14 cellular contexts compared by ENCODE assay signal in genomic region chr7:5541087-5541992, GRCh38. TPM values are rescaled to one million over a fixed set of nuclear protein-coding genes. Genes with fewer than 3 reads are reported as not detected.
DNase-seq lines count a peak whose midpoint lies in the region; ATAC-seq, FAIRE-seq and TF ChIP-seq lines count a peak whose summit lies in the region.
"Had no signal": no experiment of that assay in that cellular context is flagged by ENCODE, and none has a peak within 500 bp of the region (broad histone marks: within the 10 kb centered on the region; RNA-seq: fewer than 3 reads in every experiment).

No MANE protein-coding gene starts in this region.

- POLR2A ChIA-PET in PC-3 (lab: Charles Lee; ENCODE audit: unreplicated experiment), result no interaction called here

- H3K9me3 ChIP-seq in astrocyte (ENCODE audit: insufficient read depth, low read depth, low read length), result no peaks in the 10 kb centered on the region
- H3K9me3 ChIP-seq in PC-3 (ENCODE audit: low read length), result no peaks in the 10 kb centered on the region
- H3K9me3 ChIP-seq: testis had no signal

- ATAC-seq in GM19397 (IDR thresholded peaks at IDR 0.05; ENCODE audit: unreplicated experiment) (peak; percentile 59), HG02981 (IDR thresholded peaks at IDR 0.05; ENCODE audit: unreplicated experiment) (peak; percentile 55), PC-3 (no peak)

- no peaks in the 10 kb centered on the region for H3K36me3 Mint-ChIP-seq in astrocyte (ENCODE audit: low read depth, unreplicated experiment)
- no peaks in the 10 kb centered on the region for H3K36me3 Mint-ChIP-seq in activated T-cell treated with anti-CD3 and anti-CD28 coated beads, Interleukin-2, amount 50 U/mL, for 24 hours (ENCODE audit: low read depth)
- H3K36me3 Mint-ChIP-seq in activated T-helper 1 cell treated with anti-CD3 and anti-CD28 coated beads, Interleukin-12 subunit alpha, Interleukin-12 subunit beta, Interleukin-2, Interleukin-4 antibody, amounts not matched to agents 30 ng/mL and 10 ng/mL and 1 ng/mL, durations not matched to agents 14 hours and 24 hours and 36 hours (ENCODE audit: low read depth), result no peaks in the 10 kb centered on the region

- no peaks in the 10 kb centered on the region for H3K4me1 Mint-ChIP-seq in astrocyte (ENCODE audit: low read depth, unreplicated experiment)
- H3K4me1 Mint-ChIP-seq in activated T-cell treated with anti-CD3 and anti-CD28 coated beads, Interleukin-2, amount 50 U/mL, for 24 hours (ENCODE audit: low read depth), result peaks cover 17% of the 10 kb centered on the region
- peaks cover 7% of the 10 kb centered on the region for H3K4me1 Mint-ChIP-seq in activated T-helper 1 cell treated with anti-CD3 and anti-CD28 coated beads, Interleukin-12 subunit alpha, Interleukin-12 subunit beta, Interleukin-2, Interleukin-4 antibody, amounts not matched to agents 30 ng/mL and 10 ng/mL and 1 ng/mL, durations not matched to agents 14 hours and 24 hours and 36 hours (ENCODE audit: low read depth)

- no peaks in the 10 kb centered on the region for H3K9me2 ChIP-seq in PC-3 (replicated peaks; ENCODE audit: low read length)

- H3K4me3 ChIP-seq in GM12865 (ENCODE audit: low read depth, low read length), result peak overlapping the region; percentile 33
- H3K4me3 ChIP-seq in astrocyte (ENCODE audit: insufficient read depth, low read depth, low read length), result no peak overlapping the region
- H3K4me3 ChIP-seq in PC-3 (ENCODE audit: low read length), result no peak overlapping the region
- H3K4me3 ChIP-seq: testis had no signal

- DNase-seq in GM12865 (ENCODE audit: low read depth), result peak; percentile 84
- DNase-seq in astrocyte (ENCODE audit: low read depth), result no peak
- no peak for DNase-seq in activated T-cell treated with anti-CD3 and anti-CD28 coated beads, Interleukin-2, amount 50 U/mL, for 24 hours
- DNase-seq in DMS53 treated with DMSO at 0.1 percent for 48 hours (lab: John Stamatoyannopoulos, UW; ENCODE audit: unreplicated experiment), result no peak
- DNase-seq in PC-3, result no peak
- DNase-seq in activated T-helper 1 cell treated with anti-CD3 and anti-CD28 coated beads, Interleukin-12 subunit alpha, Interleukin-12 subunit beta, Interleukin-2, Interleukin-4 antibody, amounts not matched to agents 30 ng/mL and 10 ng/mL and 1 ng/mL, durations not matched to agents 14 hours and 24 hours and 36 hours (ENCODE audit: low spot score), result no peak
- DNase-seq: activated T-cell treated with anti-CD3 and anti-CD28 coated beads, Interleukin-2, amount 50 U/mL, for 72 hours; NCI-H510A; T-helper 9 cell; testis had no signal

- H3K36me3 ChIP-seq in astrocyte (ENCODE audit: insufficient read depth, low read length), result no peaks in the 10 kb centered on the region
- no peaks in the 10 kb centered on the region for H3K36me3 ChIP-seq in PC-3 (ENCODE audit: low read depth, low read length)

- no peaks in the 10 kb centered on the region for H3F3A ChIP-seq in PC-3 (ENCODE audit: low read length, unreplicated experiment)

- H3K4me1 ChIP-seq in astrocyte (ENCODE audit: insufficient read depth, low read length), result no peaks in the 10 kb centered on the region
- H3K4me1 ChIP-seq in PC-3 (ENCODE audit: insufficient read depth, low read length), result no peaks in the 10 kb centered on the region
- H3K4me1 ChIP-seq: testis had no signal

- H3K79me2 ChIP-seq in astrocyte (ENCODE audit: insufficient read depth, low read length) (no peaks in the 10 kb centered on the region), PC-3 (ENCODE audit: low read length) (no peaks in the 10 kb centered on the region)

- no peak overlapping the region for H3K9ac ChIP-seq in astrocyte (ENCODE audit: low read length)
- no peak overlapping the region for H3K9ac ChIP-seq in PC-3 (ENCODE audit: low read length)

- peaks cover 4% of the 10 kb centered on the region for H3K27me3 Mint-ChIP-seq in astrocyte (ENCODE audit: low read depth, unreplicated experiment)
- no peaks in the 10 kb centered on the region for H3K27me3 Mint-ChIP-seq in activated T-cell treated with anti-CD3 and anti-CD28 coated beads, Interleukin-2, amount 50 U/mL, for 24 hours
- peaks cover 6% of the 10 kb centered on the region for H3K27me3 Mint-ChIP-seq in activated T-helper 1 cell treated with anti-CD3 and anti-CD28 coated beads, Interleukin-12 subunit alpha, Interleukin-12 subunit beta, Interleukin-2, Interleukin-4 antibody, amounts not matched to agents 30 ng/mL and 10 ng/mL and 1 ng/mL, durations not matched to agents 14 hours and 24 hours and 36 hours (ENCODE audit: insufficient read depth)

- no peak for FAIRE-seq in astrocyte (lab: Jason Lieb, UNC)
- FAIRE-seq: colon had no signal

- TF ChIP-seq CTCF in GM12865 (IDR thresholded peaks at IDR 0.05; ENCODE audit: insufficient read depth, low read depth, low read length, missing control alignments) (no peak), astrocyte (IDR thresholded peaks at IDR 0.05; ENCODE audit: insufficient read depth, low read depth, low read length) (no peak), PC-3 (conservative IDR thresholded peaks at IDR 0.05; ENCODE audit: low read depth, low read length) (no peak)

- H2AFZ ChIP-seq in astrocyte (ENCODE audit: low read depth, low read length) (no peak overlapping the region), PC-3 (ENCODE audit: low read length) (no peak overlapping the region)

- no peaks in the 10 kb centered on the region for H3K9me3 Mint-ChIP-seq in astrocyte (ENCODE audit: unreplicated experiment)
- H3K9me3 Mint-ChIP-seq in activated T-cell treated with anti-CD3 and anti-CD28 coated beads, Interleukin-2, amount 50 U/mL, for 24 hours, result no peaks in the 10 kb centered on the region
- no peaks in the 10 kb centered on the region for H3K9me3 Mint-ChIP-seq in activated T-helper 1 cell treated with anti-CD3 and anti-CD28 coated beads, Interleukin-12 subunit alpha, Interleukin-12 subunit beta, Interleukin-2, Interleukin-4 antibody, amounts not matched to agents 30 ng/mL and 10 ng/mL and 1 ng/mL, durations not matched to agents 14 hours and 24 hours and 36 hours
- H3K9me3 Mint-ChIP-seq: activated T-cell treated with anti-CD3 and anti-CD28 coated beads, Interleukin-2, amount 50 U/mL, for 72 hours had no signal

- peak overlapping the region; percentile 40 for H3K4me3 Mint-ChIP-seq in astrocyte (ENCODE audit: unreplicated experiment)
- H3K4me3 Mint-ChIP-seq in activated T-cell treated with anti-CD3 and anti-CD28 coated beads, Interleukin-2, amount 50 U/mL, for 24 hours, result no peak overlapping the region
- H3K4me3 Mint-ChIP-seq in activated T-helper 1 cell treated with anti-CD3 and anti-CD28 coated beads, Interleukin-12 subunit alpha, Interleukin-12 subunit beta, Interleukin-2, Interleukin-4 antibody, amounts not matched to agents 30 ng/mL and 10 ng/mL and 1 ng/mL, durations not matched to agents 14 hours and 24 hours and 36 hours, result no peak overlapping the region
- H3K4me3 Mint-ChIP-seq: activated T-cell treated with anti-CD3 and anti-CD28 coated beads, Interleukin-2, amount 50 U/mL, for 72 hours had no signal

- H3K27me3 ChIP-seq in astrocyte (ENCODE audit: insufficient read depth, low read length) (no peaks in the 10 kb centered on the region), PC-3 (ENCODE audit: low read length) (no peaks in the 10 kb centered on the region)
- H3K27me3 ChIP-seq: testis had no signal

- H3K4me2 ChIP-seq in astrocyte (ENCODE audit: low read length) (no peak overlapping the region), PC-3 (ENCODE audit: low read length) (no peak overlapping the region)

- H4K20me1 ChIP-seq in astrocyte (ENCODE audit: insufficient read depth, low read length) (no peaks in the 10 kb centered on the region), PC-3 (ENCODE audit: low read length) (no peaks in the 10 kb centered on the region)

- no TSS peak for BruUV-seq in PC-3 (replicated peaks; lab: Mats Ljungman, UMichigan)

- CTCF ChIA-PET in PC-3 (lab: Charles Lee), result no interaction called here

- H3K27ac Mint-ChIP-seq in astrocyte (ENCODE audit: unreplicated experiment), result no peak overlapping the region
- H3K27ac Mint-ChIP-seq in activated T-cell treated with anti-CD3 and anti-CD28 coated beads, Interleukin-2, amount 50 U/mL, for 24 hours, result no peak overlapping the region
- no peak overlapping the region for H3K27ac Mint-ChIP-seq in activated T-helper 1 cell treated with anti-CD3 and anti-CD28 coated beads, Interleukin-12 subunit alpha, Interleukin-12 subunit beta, Interleukin-2, Interleukin-4 antibody, amounts not matched to agents 30 ng/mL and 10 ng/mL and 1 ng/mL, durations not matched to agents 14 hours and 24 hours and 36 hours
- H3K27ac Mint-ChIP-seq: activated T-cell treated with anti-CD3 and anti-CD28 coated beads, Interleukin-2, amount 50 U/mL, for 72 hours had no signal

- H3K27ac ChIP-seq in astrocyte (ENCODE audit: low read depth, low read length) (no peak overlapping the region), PC-3 (ENCODE audit: low read length) (no peak overlapping the region)
- H3K27ac ChIP-seq: C4-2B, testis had no signal

- intact Hi-C loops in PC-3 (cut with micrococcal nuclease), result no loop called here
- intact Hi-C loops in activated T-helper 1 cell treated with anti-CD3 and anti-CD28 coated beads, Interleukin-12 subunit alpha, Interleukin-12 subunit beta, Interleukin-2, Interleukin-4 antibody, amounts not matched to agents 30 ng/mL and 10 ng/mL and 1 ng/mL, durations not matched to agents 14 hours and 24 hours and 36 hours (cut with micrococcal nuclease), result no loop called here

RNA-seq across cellular contexts. Expression of gene ACTB, which starts 10.9 kb away (rescaled TPM):
- total RNA-seq in astrocyte (8,286 and 8,942 TPM in 2 replicates), PC-3 (2014; rRNA removed) (1,825 and 2,289 TPM in 2 replicates)
- 7,557 and 7,602 TPM in 2 replicates for total RNA-seq in activated T-helper 1 cell treated with anti-CD3 and anti-CD28 coated beads, Interleukin-12 subunit alpha, Interleukin-12 subunit beta, Interleukin-2, Interleukin-4 antibody, amounts not matched to agents 30 ng/mL and 10 ng/mL and 1 ng/mL, durations not matched to agents 14 hours and 24 hours and 36 hours

RNA-seq across cellular contexts. Expression of gene FBXL18, which starts 27.7 kb away (rescaled TPM):
- total RNA-seq in astrocyte, result 33.1 and 35.5 TPM in 2 replicates
- 10.2 and 16.2 TPM in 2 replicates for total RNA-seq in PC-3 (2014; rRNA removed)
- total RNA-seq in activated T-helper 1 cell treated with anti-CD3 and anti-CD28 coated beads, Interleukin-12 subunit alpha, Interleukin-12 subunit beta, Interleukin-2, Interleukin-4 antibody, amounts not matched to agents 30 ng/mL and 10 ng/mL and 1 ng/mL, durations not matched to agents 14 hours and 24 hours and 36 hours, result 14.7 and 14.9 TPM in 2 replicates

RNA-seq across cellular contexts. Expression of gene FSCN1, which starts 51.3 kb away (rescaled TPM):
- total RNA-seq in astrocyte (629 and 685 TPM in 2 replicates), PC-3 (2014; rRNA removed) (318 and 403 TPM in 2 replicates)
- 39.1 and 39.5 TPM in 2 replicates for total RNA-seq in activated T-helper 1 cell treated with anti-CD3 and anti-CD28 coated beads, Interleukin-12 subunit alpha, Interleukin-12 subunit beta, Interleukin-2, Interleukin-4 antibody, amounts not matched to agents 30 ng/mL and 10 ng/mL and 1 ng/mL, durations not matched to agents 14 hours and 24 hours and 36 hours
